In the genomic region with DNA sequence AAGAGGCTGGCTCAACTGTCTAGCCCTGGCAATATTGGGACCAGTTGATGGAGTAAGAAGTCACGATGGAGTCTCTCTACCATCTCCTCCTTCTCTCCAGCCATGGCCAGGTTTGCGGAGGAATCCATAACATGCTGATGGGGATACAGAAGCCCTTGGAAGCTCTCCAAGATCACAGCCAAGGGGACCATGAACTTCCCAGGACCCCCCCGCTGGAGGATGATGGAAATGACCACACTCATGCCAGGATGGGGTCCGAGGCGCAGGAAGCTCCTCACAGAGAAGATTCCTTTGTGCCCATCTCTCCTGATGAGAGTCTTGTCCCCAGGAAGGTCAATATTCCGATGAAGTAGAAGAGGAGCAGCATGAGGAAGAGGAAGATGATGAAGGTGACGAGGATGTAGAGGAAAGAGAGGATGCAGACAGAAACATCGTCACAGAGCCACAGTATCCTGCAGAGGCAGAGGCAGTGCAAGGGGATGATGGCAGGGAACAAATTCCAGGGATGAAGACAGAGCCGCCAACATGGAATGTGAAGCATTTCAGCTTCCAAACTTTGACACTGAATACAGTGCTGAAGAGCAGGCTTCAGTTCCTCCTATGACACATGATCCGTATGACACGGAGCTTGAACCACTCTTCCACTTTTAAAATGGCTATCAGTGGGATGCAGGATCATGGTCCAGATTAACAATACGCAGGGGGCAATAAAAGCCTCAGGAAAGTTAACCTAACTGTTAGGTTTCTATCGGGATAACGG, we compare ENCODE assay signal across 17 cellular contexts. TPM values are rescaled to one million over a fixed set of nuclear protein-coding genes. Genes with fewer than 3 reads are reported as not detected.
"Had no signal": no experiment of that assay in that cellular context is flagged by ENCODE, and none has a peak within 500 bp of the region (broad histone marks: within the 10 kb centered on the region; RNA-seq: fewer than 3 reads in every experiment).

No MANE protein-coding gene starts in this region.

- ATAC-seq: activated naive CD8-positive, alpha-beta T cell treated with anti-CD3 and anti-CD28 coated beads, Interleukin-2, amount 50 U/mL, for 24 hours; natural killer cell treated with Interleukin-12 subunit alpha and Interleukin-12 subunit beta and Interleukin-15 and Interleukin-18, amount 100 ng/mL, for 72 hours; pancreas had no signal

- H3K27me3 ChIP-seq: breast epithelium, neutrophil, pancreas, tibial artery had no signal

- H3K4me1 ChIP-seq: breast epithelium had no signal

- FAIRE-seq: frontal cortex, pancreas had no signal

- DNase-seq: activated CD4-positive, alpha-beta T cell treated with anti-CD3 and anti-CD28 coated beads, Interleukin-2, amount 50 U/mL, for 4 hours; activated naive CD8-positive, alpha-beta T cell treated with anti-CD3 and anti-CD28 coated beads, Interleukin-2, amount 50 U/mL, for 24 hours; cerebellar nuclear complex; effector CD4-positive, alpha-beta T cell; stimulated activated naive CD4-positive, alpha-beta T cell; T-helper 2 cell had no signal

- H3K4me3 ChIP-seq: breast epithelium, pancreas, tibial artery had no signal

- H3K9me3 ChIP-seq: breast epithelium, neutrophil, pancreas, tibial artery had no signal

- H3K27ac ChIP-seq: breast epithelium, neutrophil, pancreas, tibial artery, VCaP had no signal

- H3K36me3 ChIP-seq: breast epithelium, neutrophil, pancreas, tibial artery had no signal

RNA-seq across cellular contexts. Expression of gene EDN2, which starts 57.9 kb away (rescaled TPM):
- total RNA-seq: activated CD8-positive, alpha-beta memory T cell treated with anti-CD3 and anti-CD28 coated beads for 36 hours; activated T-helper 1 cell treated with anti-CD3 and anti-CD28 coated beads, Interleukin-12 subunit alpha, Interleukin-12 subunit beta, Interleukin-2, Interleukin-4 antibody, amounts not matched to agents 30 ng/mL and 10 ng/mL and 1 ng/mL, durations not matched to agents 14 hours and 24 hours and 36 hours; frontal cortex; kidney epithelial cell; liver; natural killer cell treated with Interleukin-12 subunit alpha and Interleukin-12 subunit beta and Interleukin-15 and Interleukin-18, amount 100 ng/mL, for 72 hours had no signal
